In genomic region chr12:131950182-131950913, GRCh38 we compare ENCODE assay signal across 8 cellular contexts. TPM values are rescaled to one million over a fixed set of nuclear protein-coding genes. Genes with fewer than 3 reads are reported as not detected.
DNase-seq lines count a peak whose midpoint lies in the region; ATAC-seq and TF ChIP-seq lines count a peak whose summit lies in the region.

No MANE protein-coding gene starts in this region.

- peaks cover 52% of the 10 kb centered on the region for H3K79me2 ChIP-seq in OCI-LY7 (ENCODE audit: insufficient read depth, low read depth, low read length)

- H4K20me1 ChIP-seq in OCI-LY7 (ENCODE audit: insufficient read depth, low read length): peaks cover 13% of the 10 kb centered on the region; the same call in 1 of the 2 replicates

- H3K9me3 ChIP-seq in OCI-LY7 (ENCODE audit: low read length): no peaks in the 10 kb centered on the region

- no TSS peak for BruUV-seq in OCI-LY7 (replicated peaks; lab: Mats Ljungman, UMichigan)

- TF ChIP-seq CTCF in OCI-LY7 (conservative IDR thresholded peaks at IDR 0.05; ENCODE audit: low read length) (no peak), astrocyte of the cerebellum (IDR thresholded peaks at IDR 0.05; ENCODE audit: low read depth, low read length, missing control alignments) (no peak)

- H3K9me2 ChIP-seq in OCI-LY7 (ENCODE audit: insufficient read depth, low read length): no peaks in the 10 kb centered on the region

- H3K36me3 ChIP-seq in OCI-LY7 (ENCODE audit: insufficient read depth, low read length): peaks cover 20% of the 10 kb centered on the region

- POLR2A ChIA-PET in OCI-LY7 (lab: Charles Lee): interaction anchor here (0.5 kb wide), 1 partner anchor 13 kb away, joined by 3 read pairs; no protein-coding TSS in a partner anchor

- peaks cover 7% of the 10 kb centered on the region for H3K4me1 ChIP-seq in OCI-LY7 (ENCODE audit: insufficient read depth, low read length, poor library complexity, severe bottlenecking)

- peak; percentile 36 for ATAC-seq in HG02642 (IDR thresholded peaks at IDR 0.05; ENCODE audit: poor library complexity, unreplicated experiment)

- intact Hi-C loops in OCI-LY7 (cut with micrococcal nuclease; ENCODE audit: unreplicated experiment): no loop called here

- H3K4me3 ChIP-seq in OCI-LY7 (ENCODE audit: low read depth, low read length, poor library complexity, severe bottlenecking) (peak overlapping the region; percentile 92), astrocyte of the cerebellum (ENCODE audit: low read depth, low read length) (peak overlapping the region; percentile 91)

- peak overlapping the region; percentile 64 for H3K4me2 ChIP-seq in OCI-LY7 (ENCODE audit: low read length)

- DNase-seq in NCI-H1092 treated with DMSO at 0.1 percent for 48 hours (lab: John Stamatoyannopoulos, UW) (peak; percentile 15), NCI-H1092 (lab: John Stamatoyannopoulos, UW) (no peak), OCI-LY7 (ENCODE audit: low spot score) (peak; percentile 48), astrocyte of the cerebellum (ENCODE audit: low read depth) (no peak), iPS-NIHi7 (ENCODE audit: extremely low spot score) (peak; percentile 43), Ammon's horn (ENCODE audit: low spot score) (no peak)
- peak; percentile 43 for DNase-seq in stimulated activated CD4-positive, alpha-beta T cell treated with anti-CD3 and anti-CD28 coated beads, Interleukin-1b, Interleukin-23, amount 100 ng/mL, for 48 hours

- peak overlapping the region; percentile 57 for H2AFZ ChIP-seq in OCI-LY7 (ENCODE audit: low read length)

- in situ Hi-C loops in astrocyte of the cerebellum (cut with HindIII; ENCODE audit: low sequenced_read_pairs): no loop called here

- H3K27ac ChIP-seq in OCI-LY7 (ENCODE audit: low read depth, low read length, poor library complexity, severe bottlenecking): peak overlapping the region; percentile 55

- CTCF ChIA-PET in OCI-LY7 (lab: Charles Lee; ENCODE audit: unreplicated experiment): interaction anchor here (1.0 kb wide), 1 partner anchor 48 kb away, joined by 3 read pairs; no protein-coding TSS in a partner anchor

RNA-seq across cellular contexts. Expression of gene EP400, which starts 0.6 kb away (rescaled TPM):
- 13.5 and 20.7 TPM in 2 replicates for total RNA-seq in OCI-LY7 (2014; rRNA removed; shearing (Covaris generic))
- total RNA-seq in OCI-LY7 (2022): 56.2 and 59.7 TPM in 2 replicates

RNA-seq across cellular contexts. Expression of gene PUS1, which starts 21.3 kb away (rescaled TPM):
- 38.4 and 43.5 TPM in 2 replicates for total RNA-seq in OCI-LY7 (2014; rRNA removed; shearing (Covaris generic))
- total RNA-seq in OCI-LY7 (2022): 58.9 and 78.3 TPM in 2 replicates

RNA-seq across cellular contexts. Expression of gene ULK1, which starts 55.9 kb away (rescaled TPM):
- total RNA-seq in OCI-LY7 (2014; rRNA removed; shearing (Covaris generic)): 1.9 and 4.3 TPM in 2 replicates
- total RNA-seq in OCI-LY7 (2022): 15.5 and 15.6 TPM in 2 replicates

Comparison
In these comparisons a context has a peak if more than half of its experiments do, and no peak if none do; other contexts are left out.
1. DNase-seq: peak in NCI-H1092 treated with DMSO at 0.1 percent for 48 hours (single experiment), OCI-LY7 (single experiment), iPS-NIHi7 (single experiment) and stimulated activated CD4-positive, alpha-beta T cell treated with anti-CD3 and anti-CD28 coated beads, Interleukin-1b, Interleukin-23, amount 100 ng/mL, for 48 hours (single experiment); none in NCI-H1092 (single experiment), astrocyte of the cerebellum (single experiment) and Ammon's horn (single experiment).